In genomic region chr20:36467076-36467999, GRCh38 we compare ENCODE assay signal across 8 cellular contexts.
DNase-seq lines count a peak whose midpoint lies in the region; ATAC-seq and TF ChIP-seq lines count a peak whose summit lies in the region.

No MANE protein-coding gene starts in this region.

- 37 to 44% methylated on average over 5 to 8 of the region's 8 CpGs for WGBS in upper lobe of left lung, 2 donors

- no peak for TF ChIP-seq EP300 in upper lobe of left lung (IDR thresholded peaks at IDR 0.05)

- TF ChIP-seq CTCF in WERI-Rb-1 (IDR thresholded peaks at IDR 0.05; ENCODE audit: low read depth, low read length) (no peak), upper lobe of left lung (IDR thresholded peaks at IDR 0.05) (peak in 1 of 6 experiments; percentile 1)

- H3K27me3 Mint-ChIP-seq in dendritic cell treated with granulocyte-macrophage colony-stimulating factor and Interleukin-4, amounts not matched to agents 40 ng/mL and 50 ng/mL, for 4 days: no peaks in the 10 kb centered on the region

- DNase-seq in DMS 273 (lab: John Stamatoyannopoulos, UW; ENCODE audit: unreplicated experiment) (peak; percentile 95), NCI-H146 treated with DMSO at 0.1 percent for 48 hours (lab: John Stamatoyannopoulos, UW; ENCODE audit: unreplicated experiment) (peak; percentile 94), WERI-Rb-1 (peak; percentile 54), upper lobe of left lung (peak in 1 of 2 donors; percentile 62), H4 (ENCODE audit: low spot score) (no peak)

- H3K4me3 Mint-ChIP-seq in dendritic cell treated with granulocyte-macrophage colony-stimulating factor and Interleukin-4, amounts not matched to agents 40 ng/mL and 50 ng/mL, for 4 days: no peak overlapping the region

- peak overlapping the region; percentile 3 for H3K27ac Mint-ChIP-seq in dendritic cell treated with granulocyte-macrophage colony-stimulating factor and Interleukin-4, amounts not matched to agents 40 ng/mL and 50 ng/mL, for 4 days

- H3K36me3 ChIP-seq in WERI-Rb-1: peaks cover 6% of the 10 kb centered on the region; the same call in 1 of the 2 replicates
- no peaks in the 10 kb centered on the region for H3K36me3 ChIP-seq in muscle layer of colon (ENCODE audit: insufficient read depth, low read length)
- H3K36me3 ChIP-seq in upper lobe of left lung: no peaks in the 10 kb centered on the region

- H3K4me1 Mint-ChIP-seq in dendritic cell treated with granulocyte-macrophage colony-stimulating factor and Interleukin-4, amounts not matched to agents 40 ng/mL and 50 ng/mL, for 4 days (ENCODE audit: low read depth): peaks cover 85% of the 10 kb centered on the region

- H3K4me1 ChIP-seq in muscle layer of colon (ENCODE audit: insufficient read depth, low read length): peaks cover 84% of the 10 kb centered on the region
- peaks cover 89 to 99% (median 95%) of the 10 kb centered on the region in 4 donors for H3K4me1 ChIP-seq in upper lobe of left lung

- ATAC-seq in upper lobe of left lung (ENCODE audit: low FRiP score in 2 of 2): peak in 1 of 2 donors; percentile 49
- ATAC-seq in HG03520 (IDR thresholded peaks at IDR 0.05; ENCODE audit: unreplicated experiment): no peak

- H3K36me3 Mint-ChIP-seq in dendritic cell treated with granulocyte-macrophage colony-stimulating factor and Interleukin-4, amounts not matched to agents 40 ng/mL and 50 ng/mL, for 4 days (ENCODE audit: low read depth): peaks cover 16% of the 10 kb centered on the region

- intact Hi-C loops in dendritic cell treated with granulocyte-macrophage colony-stimulating factor and Interleukin-4, amounts not matched to agents 40 ng/mL and 50 ng/mL, for 4 days (cut with micrococcal nuclease): no loop called here

- no peaks in the 10 kb centered on the region for H3K9me3 Mint-ChIP-seq in dendritic cell treated with granulocyte-macrophage colony-stimulating factor and Interleukin-4, amounts not matched to agents 40 ng/mL and 50 ng/mL, for 4 days

- H3K4me3 ChIP-seq in WERI-Rb-1 (ENCODE audit: low read depth, low read length): no peak overlapping the region
- H3K4me3 ChIP-seq in muscle layer of colon (ENCODE audit: low read depth in 1 of 2, low read length in 2 of 2): peak overlapping the region in 1 of 2 donors; percentile 12
- H3K4me3 ChIP-seq in upper lobe of left lung: no peak overlapping the region

- TF ChIP-seq POLR2A in upper lobe of left lung (IDR thresholded peaks at IDR 0.05): no peak

- H3K27ac ChIP-seq in WERI-Rb-1 (peak overlapping the region; percentile 73), muscle layer of colon (ENCODE audit: low read depth, low read length) (peak overlapping the region; percentile 73), upper lobe of left lung (peak overlapping the region; percentile 60 to 97 (median 94))

- H3K9me3 ChIP-seq in WERI-Rb-1 (ENCODE audit: severe bottlenecking): no peaks in the 10 kb centered on the region
- H3K9me3 ChIP-seq in muscle layer of colon (ENCODE audit: low read length): no peaks in the 10 kb centered on the region
- no peaks in the 10 kb centered on the region for H3K9me3 ChIP-seq in upper lobe of left lung

- H3K27me3 ChIP-seq in WERI-Rb-1 (ENCODE audit: insufficient read depth, low read depth, severe bottlenecking) (no peaks in the 10 kb centered on the region), muscle layer of colon (ENCODE audit: control insufficient read depth in 1 of 2, insufficient read depth in 2 of 2, low read length in 2 of 2) (no peaks in the 10 kb centered on the region), upper lobe of left lung (no peaks in the 10 kb centered on the region)

- peak overlapping the region; percentile 5 for H3K9ac ChIP-seq in muscle layer of colon (ENCODE audit: low read length)
